In genomic region chr10:69636626-69637550, GRCh38 we compare ENCODE assay signal across 1 cellular context.
TF ChIP-seq lines count a peak whose summit lies in the region.

No MANE protein-coding gene starts in this region.

TF ChIP-seq in endothelial cell of umbilical vein, 7 proteins besides CTCF, POLR2A, EP300 and RAD21 (continued from another document):
- no peak for TF ChIP-seq POLR2AphosphoS5 (IDR thresholded peaks at IDR 0.05; ENCODE audit: insufficient read depth, low read depth, low read length)
